1 cellular context compared by ENCODE assay signal in the genomic region with DNA sequence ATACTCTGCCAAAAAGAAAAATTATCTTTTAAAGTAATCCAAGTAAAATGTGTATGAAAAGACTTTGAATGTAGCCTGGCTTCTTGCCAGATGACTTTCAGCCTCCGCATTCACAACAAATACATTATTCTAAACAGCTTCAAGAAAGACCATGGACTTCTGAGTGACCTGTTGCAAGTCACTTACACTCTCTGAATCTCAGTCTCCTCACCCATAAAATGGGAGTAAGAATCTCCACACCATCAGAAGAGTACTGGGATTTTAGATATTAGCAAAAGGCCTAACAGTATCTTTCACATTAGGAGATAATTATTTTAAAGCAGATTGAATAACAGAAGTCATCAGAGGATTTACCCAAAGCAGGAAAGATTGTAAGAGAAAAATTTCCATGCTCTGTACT.
TF ChIP-seq lines count a peak whose summit lies in the region.

No MANE protein-coding gene starts in this region.

TF ChIP-seq in GM23338, 12 proteins besides CTCF, POLR2A, EP300 and RAD21 (continued from another document):
- TF ChIP-seq, protein P1, sequence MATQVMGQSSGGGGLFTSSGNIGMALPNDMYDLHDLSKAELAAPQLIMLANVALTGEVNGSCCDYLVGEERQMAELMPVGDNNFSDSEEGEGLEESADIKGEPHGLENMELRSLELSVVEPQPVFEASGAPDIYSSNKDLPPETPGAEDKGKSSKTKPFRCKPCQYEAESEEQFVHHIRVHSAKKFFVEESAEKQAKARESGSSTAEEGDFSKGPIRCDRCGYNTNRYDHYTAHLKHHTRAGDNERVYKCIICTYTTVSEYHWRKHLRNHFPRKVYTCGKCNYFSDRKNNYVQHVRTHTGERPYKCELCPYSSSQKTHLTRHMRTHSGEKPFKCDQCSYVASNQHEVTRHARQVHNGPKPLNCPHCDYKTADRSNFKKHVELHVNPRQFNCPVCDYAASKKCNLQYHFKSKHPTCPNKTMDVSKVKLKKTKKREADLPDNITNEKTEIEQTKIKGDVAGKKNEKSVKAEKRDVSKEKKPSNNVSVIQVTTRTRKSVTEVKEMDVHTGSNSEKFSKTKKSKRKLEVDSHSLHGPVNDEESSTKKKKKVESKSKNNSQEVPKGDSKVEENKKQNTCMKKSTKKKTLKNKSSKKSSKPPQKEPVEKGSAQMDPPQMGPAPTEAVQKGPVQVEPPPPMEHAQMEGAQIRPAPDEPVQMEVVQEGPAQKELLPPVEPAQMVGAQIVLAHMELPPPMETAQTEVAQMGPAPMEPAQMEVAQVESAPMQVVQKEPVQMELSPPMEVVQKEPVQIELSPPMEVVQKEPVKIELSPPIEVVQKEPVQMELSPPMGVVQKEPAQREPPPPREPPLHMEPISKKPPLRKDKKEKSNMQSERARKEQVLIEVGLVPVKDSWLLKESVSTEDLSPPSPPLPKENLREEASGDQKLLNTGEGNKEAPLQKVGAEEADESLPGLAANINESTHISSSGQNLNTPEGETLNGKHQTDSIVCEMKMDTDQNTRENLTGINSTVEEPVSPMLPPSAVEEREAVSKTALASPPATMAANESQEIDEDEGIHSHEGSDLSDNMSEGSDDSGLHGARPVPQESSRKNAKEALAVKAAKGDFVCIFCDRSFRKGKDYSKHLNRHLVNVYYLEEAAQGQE (IDR thresholded peaks at IDR 0.05; ENCODE audit: unreplicated experiment) = no peak
- TF ChIP-seq STAT1 (IDR thresholded peaks at IDR 0.05; ENCODE audit: unreplicated experiment) (no peak), EZH2phosphoT487 (IDR thresholded peaks at IDR 0.05; ENCODE audit: unreplicated experiment) (no peak), JUNB (IDR thresholded peaks at IDR 0.05; ENCODE audit: unreplicated experiment) (no peak)
- TF ChIP-seq, protein P2, sequence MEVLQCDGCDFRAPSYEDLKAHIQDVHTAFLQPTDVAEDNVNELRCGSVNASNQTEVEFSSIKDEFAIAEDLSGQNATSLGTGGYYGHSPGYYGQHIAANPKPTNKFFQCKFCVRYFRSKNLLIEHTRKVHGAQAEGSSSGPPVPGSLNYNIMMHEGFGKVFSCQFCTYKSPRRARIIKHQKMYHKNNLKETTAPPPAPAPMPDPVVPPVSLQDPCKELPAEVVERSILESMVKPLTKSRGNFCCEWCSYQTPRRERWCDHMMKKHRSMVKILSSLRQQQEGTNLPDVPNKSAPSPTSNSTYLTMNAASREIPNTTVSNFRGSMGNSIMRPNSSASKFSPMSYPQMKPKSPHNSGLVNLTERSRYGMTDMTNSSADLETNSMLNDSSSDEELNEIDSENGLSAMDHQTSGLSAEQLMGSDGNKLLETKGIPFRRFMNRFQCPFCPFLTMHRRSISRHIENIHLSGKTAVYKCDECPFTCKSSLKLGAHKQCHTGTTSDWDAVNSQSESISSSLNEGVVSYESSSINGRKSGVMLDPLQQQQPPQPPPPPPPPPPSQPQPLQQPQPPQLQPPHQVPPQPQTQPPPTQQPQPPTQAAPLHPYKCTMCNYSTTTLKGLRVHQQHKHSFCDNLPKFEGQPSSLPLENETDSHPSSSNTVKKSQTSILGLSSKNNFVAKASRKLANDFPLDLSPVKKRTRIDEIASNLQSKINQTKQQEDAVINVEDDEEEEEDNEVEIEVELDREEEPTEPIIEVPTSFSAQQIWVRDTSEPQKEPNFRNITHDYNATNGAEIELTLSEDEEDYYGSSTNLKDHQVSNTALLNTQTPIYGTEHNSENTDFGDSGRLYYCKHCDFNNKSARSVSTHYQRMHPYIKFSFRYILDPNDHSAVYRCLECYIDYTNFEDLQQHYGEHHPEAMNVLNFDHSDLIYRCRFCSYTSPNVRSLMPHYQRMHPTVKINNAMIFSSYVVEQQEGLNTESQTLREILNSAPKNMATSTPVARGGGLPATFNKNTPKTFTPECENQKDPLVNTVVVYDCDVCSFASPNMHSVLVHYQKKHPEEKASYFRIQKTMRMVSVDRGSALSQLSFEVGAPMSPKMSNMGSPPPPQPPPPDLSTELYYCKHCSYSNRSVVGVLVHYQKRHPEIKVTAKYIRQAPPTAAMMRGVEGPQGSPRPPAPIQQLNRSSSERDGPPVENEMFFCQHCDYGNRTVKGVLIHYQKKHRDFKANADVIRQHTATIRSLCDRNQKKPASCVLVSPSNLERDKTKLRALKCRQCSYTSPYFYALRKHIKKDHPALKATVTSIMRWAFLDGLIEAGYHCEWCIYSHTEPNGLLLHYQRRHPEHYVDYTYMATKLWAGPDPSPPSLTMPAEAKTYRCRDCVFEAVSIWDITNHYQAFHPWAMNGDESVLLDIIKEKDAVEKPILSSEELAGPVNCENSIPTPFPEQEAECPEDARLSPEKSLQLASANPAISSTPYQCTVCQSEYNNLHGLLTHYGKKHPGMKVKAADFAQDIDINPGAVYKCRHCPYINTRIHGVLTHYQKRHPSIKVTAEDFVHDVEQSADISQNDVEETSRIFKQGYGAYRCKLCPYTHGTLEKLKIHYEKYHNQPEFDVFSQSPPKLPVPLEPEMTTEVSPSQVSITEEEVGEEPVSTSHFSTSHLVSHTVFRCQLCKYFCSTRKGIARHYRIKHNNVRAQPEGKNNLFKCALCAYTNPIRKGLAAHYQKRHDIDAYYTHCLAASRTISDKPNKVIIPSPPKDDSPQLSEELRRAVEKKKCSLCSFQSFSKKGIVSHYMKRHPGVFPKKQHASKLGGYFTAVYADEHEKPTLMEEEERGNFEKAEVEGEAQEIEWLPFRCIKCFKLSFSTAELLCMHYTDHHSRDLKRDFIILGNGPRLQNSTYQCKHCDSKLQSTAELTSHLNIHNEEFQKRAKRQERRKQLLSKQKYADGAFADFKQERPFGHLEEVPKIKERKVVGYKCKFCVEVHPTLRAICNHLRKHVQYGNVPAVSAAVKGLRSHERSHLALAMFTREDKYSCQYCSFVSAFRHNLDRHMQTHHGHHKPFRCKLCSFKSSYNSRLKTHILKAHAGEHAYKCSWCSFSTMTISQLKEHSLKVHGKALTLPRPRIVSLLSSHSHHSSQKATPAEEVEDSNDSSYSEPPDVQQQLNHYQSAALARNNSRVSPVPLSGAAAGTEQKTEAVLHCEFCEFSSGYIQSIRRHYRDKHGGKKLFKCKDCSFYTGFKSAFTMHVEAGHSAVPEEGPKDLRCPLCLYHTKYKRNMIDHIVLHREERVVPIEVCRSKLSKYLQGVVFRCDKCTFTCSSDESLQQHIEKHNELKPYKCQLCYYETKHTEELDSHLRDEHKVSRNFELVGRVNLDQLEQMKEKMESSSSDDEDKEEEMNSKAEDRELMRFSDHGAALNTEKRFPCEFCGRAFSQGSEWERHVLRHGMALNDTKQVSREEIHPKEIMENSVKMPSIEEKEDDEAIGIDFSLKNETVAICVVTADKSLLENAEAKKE (CRISPR knock-in tag; IDR thresholded peaks at IDR 0.05) = no peak
